9 cellular contexts compared by ENCODE assay signal in genomic region chr4:107183155-107183774, GRCh38.
A peak's percentile ranks its signal among the peaks of the same experiment; 100 is the strongest.
DNase-seq lines count a peak whose midpoint lies in the region; TF ChIP-seq lines count a peak whose summit lies in the region.
"Had no signal": no experiment of that assay in that cellular context is flagged by ENCODE, and none has a peak within 500 bp of the region (broad histone marks: within the 10 kb centered on the region; RNA-seq: fewer than 3 reads in every experiment).

No MANE protein-coding gene starts in this region.

- H4K20me1 ChIP-seq in osteoblast (ENCODE audit: insufficient read depth, low read length), result no peaks in the 10 kb centered on the region

- H3K4me1 ChIP-seq in HEK293 (ENCODE audit: control insufficient read depth, insufficient read depth, low read length) (no peaks in the 10 kb centered on the region), osteoblast (ENCODE audit: insufficient read depth, low read length) (no peaks in the 10 kb centered on the region)
- H3K4me1 ChIP-seq: SJSA1 had no signal

- TF ChIP-seq CTCF in GM12865 (IDR thresholded peaks at IDR 0.05; ENCODE audit: insufficient read depth, low read depth, low read length, missing control alignments) (peak; percentile 68), HEK293 (tag by site-specific recombination; IDR thresholded peaks at IDR 0.05) (no peak), osteoblast (IDR thresholded peaks at IDR 0.05; ENCODE audit: extremely low read depth, low read depth, low read length) (peak; percentile 86)

- H3K4me3 ChIP-seq in GM12865 (ENCODE audit: low read depth, low read length), result no peak overlapping the region
- H3K4me3 ChIP-seq in HEK293 (ENCODE audit: low read depth, low read length), result no peak overlapping the region
- H3K4me3 ChIP-seq in osteoblast (ENCODE audit: insufficient read depth, low read length), result no peak overlapping the region
- H3K4me3 ChIP-seq: SJSA1 had no signal

- CTCF ChIA-PET in HEK293 (lab: Yijun Ruan, JAX), result interaction anchor here (0.5 to 1.9 kb wide), 10 partner anchors 8 to 480 kb away, joined by 3 to 6 read pairs (median 3); no protein-coding TSS in a partner anchor

- no peaks in the 10 kb centered on the region for H3K79me2 ChIP-seq in osteoblast (ENCODE audit: insufficient read depth, low read length)

- DNase-seq in AG08396 (ENCODE audit: low spot score) (peak; percentile 44), GM12865 (ENCODE audit: low read depth) (peak; percentile 62), LHCN-M2 (ENCODE audit: low read depth) (peak; percentile 62), SW480 (ENCODE audit: low spot score) (peak; percentile 54), fibroblast of the conjunctiva (ENCODE audit: low read depth) (peak; percentile 51), osteoblast (ENCODE audit: insufficient read length, low spot score, missing footprints) (no peak)
- no peak for DNase-seq in stimulated activated CD4-positive, alpha-beta T cell treated with anti-CD3 and anti-CD28 coated beads, Interleukin-4, amount 100 ng/mL, for 24 hours

- H3K27me3 ChIP-seq in osteoblast (ENCODE audit: insufficient read depth, low read length), result no peaks in the 10 kb centered on the region
- H3K27me3 ChIP-seq: SJSA1 had no signal

- H3K36me3 ChIP-seq in HEK293 (ENCODE audit: control insufficient read depth in 2 of 2, insufficient read depth in 1 of 2, low read length in 2 of 2), result no peaks in the 10 kb centered on the region
- H3K36me3 ChIP-seq in osteoblast (ENCODE audit: insufficient read depth, low read length), result no peaks in the 10 kb centered on the region
- H3K36me3 ChIP-seq: SJSA1 had no signal

- H3K9me3 ChIP-seq in HEK293 (ENCODE audit: control insufficient read depth, insufficient read depth, low read depth, low read length) (no peaks in the 10 kb centered on the region), osteoblast (ENCODE audit: low read depth, low read length) (no peaks in the 10 kb centered on the region)
- H3K9me3 ChIP-seq: SJSA1 had no signal

- H3K4me2 ChIP-seq in osteoblast (ENCODE audit: insufficient read depth, low read length), result no peak overlapping the region

- H3K27ac ChIP-seq in HEK293 (ENCODE audit: extremely low read depth, low read depth, low read length), result no peak overlapping the region
- H3K27ac ChIP-seq in osteoblast (ENCODE audit: low read depth, low read length), result no peak overlapping the region
- H3K27ac ChIP-seq: SJSA1 had no signal

- H2AFZ ChIP-seq in osteoblast (ENCODE audit: low read length), result no peak overlapping the region

- POLR2A ChIA-PET in HEK293 (lab: Yijun Ruan, JAX), result no interaction called here

TF ChIP-seq in HEK293, 187 proteins besides CTCF, POLR2A, EP300 and RAD21:
- TF ChIP-seq ZNF654 (tag by site-specific recombination; IDR thresholded peaks at IDR 0.05; ENCODE audit: low read depth) (peak; percentile 69), ZNF514 (tag by site-specific recombination; IDR thresholded peaks at IDR 0.05) (no peak), SCRT1 (tag by site-specific recombination; IDR thresholded peaks at IDR 0.05; ENCODE audit: borderline replicate concordance) (no peak), ZNF175 (tag by site-specific recombination; IDR thresholded peaks at IDR 0.05) (no peak), ZBTB11 (tag by site-specific recombination; conservative IDR thresholded peaks at IDR 0.05; ENCODE audit: low read depth) (no peak)

Comparison
In these comparisons a context has a peak if more than half of its experiments do, and no peak if none do; other contexts are left out.
1. DNase-seq: peak in AG08396 (single experiment), GM12865 (single experiment), LHCN-M2 (single experiment), SW480 (single experiment) and fibroblast of the conjunctiva (single experiment); none in osteoblast (single experiment) and stimulated activated CD4-positive, alpha-beta T cell treated with anti-CD3 and anti-CD28 coated beads, Interleukin-4, amount 100 ng/mL, for 24 hours (single experiment).